Comparison of ENCODE assay signal across 23 cellular contexts in the genomic region with DNA sequence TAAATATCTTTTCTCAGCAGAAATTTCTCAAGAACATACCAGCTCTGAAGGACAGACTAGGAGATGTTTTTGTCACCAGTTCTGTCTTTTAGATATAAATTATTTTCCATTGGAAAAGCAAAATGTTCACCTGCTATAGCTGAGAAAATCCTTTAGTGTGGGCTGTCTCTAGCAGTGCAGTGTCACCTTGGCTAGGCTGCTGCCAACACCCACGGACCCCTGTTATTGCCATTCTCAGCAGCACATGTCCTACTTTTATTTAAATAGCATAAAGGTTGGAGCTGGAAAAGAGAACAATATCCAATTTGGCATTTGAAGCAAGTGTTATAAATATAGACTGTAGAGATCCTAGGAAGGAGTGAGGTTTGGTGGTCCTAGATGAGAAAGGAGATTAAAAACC.
"Had no signal": no experiment of that assay in that cellular context is flagged by ENCODE, and none has a peak within 500 bp of the region (broad histone marks: within the 10 kb centered on the region; RNA-seq: fewer than 3 reads in every experiment).

No MANE protein-coding gene starts in this region.

- H3K27ac ChIP-seq: hepatocyte, left ventricle myocardium inferior, neural progenitor cell, neutrophil, ovary, skin epidermis, transverse colon, upper lobe of left lung, vagina had no signal

- DNase-seq: islet precursor cell; left ventricle myocardium inferior; mesendoderm; naive B cell; natural killer cell; nephron progenitor cell; ovary; retina; right cardiac atrium; stimulated activated CD4-positive, alpha-beta T cell treated with anti-CD3 and anti-CD28 coated beads, Interleukin-12 subunit alpha, Interleukin-12 subunit beta, amount 100 ng/mL, for 4 hours; stimulated activated CD4-positive, alpha-beta T cell treated with anti-CD3 and anti-CD28 coated beads, Interleukin-15, amount 100 ng/mL, for 24 hours; stimulated activated CD4-positive, alpha-beta T cell treated with anti-CD3 and anti-CD28 coated beads, Interleukin-2, amount 100 ng/mL, for 24 hours; stimulated activated CD4-positive, alpha-beta T cell treated with anti-CD3 and anti-CD28 coated beads, Interleukin-4, amount 100 ng/mL, for 4 hours; stimulated activated CD8-positive, alpha-beta memory T cell treated with anti-CD3 and anti-CD28 coated beads, Interleukin-4, amount 100 ng/mL, for 48 hours; stimulated activated naive CD4-positive, alpha-beta T cell treated with Interleukin-2 at 50 U/mL for 16 hours; stimulated activated naive CD8-positive, alpha-beta T cell treated with anti-CD3 and anti-CD28 coated beads, Interleukin-15, amount 100 ng/mL, for 72 hours; transverse colon; upper lobe of left lung had no signal
